Comparison of ENCODE assay signal across 22 cellular contexts in the genomic region with DNA sequence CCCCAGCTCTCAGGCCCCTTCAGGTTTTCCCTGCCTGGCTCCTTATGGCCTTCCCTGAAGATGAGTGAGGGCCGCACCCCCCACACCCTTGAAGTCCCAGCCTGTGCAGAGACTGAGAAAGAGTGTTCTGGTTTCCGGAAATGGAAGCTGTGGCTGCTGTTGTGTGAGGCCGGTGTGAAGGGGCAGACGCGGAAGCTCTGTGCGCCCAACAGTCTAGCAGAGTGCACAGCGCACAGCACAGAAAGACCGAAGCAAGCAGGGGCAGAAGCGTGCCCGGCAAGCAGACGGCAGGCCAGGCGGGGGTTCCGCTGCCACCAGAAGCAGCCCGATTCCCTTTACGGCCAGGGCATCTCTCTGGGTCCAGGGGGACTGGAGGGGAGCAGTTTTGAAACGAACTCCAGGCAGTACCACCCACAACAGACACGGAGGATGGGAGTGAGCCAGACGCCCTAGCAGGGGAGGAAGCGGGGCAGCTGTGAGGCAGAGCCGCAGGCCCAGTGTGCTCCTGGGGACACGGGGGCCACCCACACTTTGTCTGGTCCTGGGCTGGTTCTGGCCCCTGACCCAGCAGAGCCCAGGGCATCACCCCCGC. TPM values are rescaled to one million over a fixed set of nuclear protein-coding genes. Genes with fewer than 3 reads are reported as not detected.
DNase-seq lines count a peak whose midpoint lies in the region; ATAC-seq and TF ChIP-seq lines count a peak whose summit lies in the region.
"Had no signal": no experiment of that assay in that cellular context is flagged by ENCODE, and none has a peak within 500 bp of the region (broad histone marks: within the 10 kb centered on the region; RNA-seq: fewer than 3 reads in every experiment).

No MANE protein-coding gene starts in this region.

- H3K36me3 ChIP-seq in brain microvascular endothelial cell (replicated peaks): peaks cover 6% of the 10 kb centered on the region
- H3K36me3 ChIP-seq: lower lobe of right lung, MG63 had no signal

- no peaks in the 10 kb centered on the region for H3K27me3 ChIP-seq in brain microvascular endothelial cell (replicated peaks)
- H3K27me3 ChIP-seq: cardiac muscle cell had no signal

- in situ Hi-C loops in brain microvascular endothelial cell (cut with HindIII; ENCODE audit: low pct_ligation_motif_present, low sequenced_read_pairs): no loop called here

- no peak overlapping the region for H3K27ac ChIP-seq in brain microvascular endothelial cell
- H3K27ac ChIP-seq: cardiac muscle cell, esophagus squamous epithelium, lower lobe of right lung, parathyroid adenoma had no signal

- peak overlapping the region; percentile 32 to 59 for H3K4me3 Mint-ChIP-seq in activated T-cell treated with anti-CD3 and anti-CD28 coated beads, Interleukin-2, amount 50 U/mL, for 72 hours
- H3K4me3 Mint-ChIP-seq in stimulated activated effector memory CD8-positive, alpha-beta T cell treated with anti-CD3 and anti-CD28 coated beads, Interleukin-12 subunit alpha, Interleukin-12 subunit beta, amount 100 ng/mL, for 72 hours: peak overlapping the region; percentile 53

- peaks cover 5% of the 10 kb centered on the region for H3K4me1 Mint-ChIP-seq in activated T-cell treated with anti-CD3 and anti-CD28 coated beads, Interleukin-2, amount 50 U/mL, for 72 hours (ENCODE audit: low read depth)
- no peaks in the 10 kb centered on the region for H3K4me1 Mint-ChIP-seq in stimulated activated effector memory CD8-positive, alpha-beta T cell treated with anti-CD3 and anti-CD28 coated beads, Interleukin-12 subunit alpha, Interleukin-12 subunit beta, amount 100 ng/mL, for 72 hours

- no peak for TF ChIP-seq CTCF in brain microvascular endothelial cell (IDR thresholded peaks at IDR 0.05; ENCODE audit: low read depth, low read length, missing control alignments)

- peak; percentile 12 to 17 for DNase-seq in activated T-cell treated with anti-CD3 and anti-CD28 coated beads, Interleukin-2, amount 50 U/mL, for 72 hours
- DNase-seq in activated T-cell treated with anti-CD3 and anti-CD28 coated beads, Interleukin-2, amount 50 U/mL, for 48 hours: no peak
- peak; percentile 77 for DNase-seq in Jurkat, Clone E6-1 (ENCODE audit: low read depth, low spot score)
- DNase-seq in activated naive CD4-positive, alpha-beta T cell treated with anti-CD3 and anti-CD28 coated beads, Interleukin-2, amount 50 U/mL, for 72 hours (ENCODE audit: low spot score in 2 of 2): no peak
- DNase-seq in stimulated activated effector memory CD8-positive, alpha-beta T cell treated with anti-CD3 and anti-CD28 coated beads, Interleukin-12 subunit alpha, Interleukin-12 subunit beta, amount 100 ng/mL, for 72 hours (ENCODE audit: low spot score in 2 of 2): no peak
- no peak for DNase-seq in brain microvascular endothelial cell
- DNase-seq: esophagus squamous epithelium; glutamatergic neuron; lower lobe of right lung; MG63; NCI-H2029; NCI-H526 treated with DMSO at 0.1 percent for 48 hours; PC-3; stimulated activated CD4-positive, alpha-beta T cell treated with anti-CD3 and anti-CD28 coated beads, Interleukin-2, amount 100 ng/mL, for 24 hours; substantia nigra had no signal

- H3K27me3 Mint-ChIP-seq in activated T-cell treated with anti-CD3 and anti-CD28 coated beads, Interleukin-2, amount 50 U/mL, for 72 hours (ENCODE audit: low read depth): no peaks in the 10 kb centered on the region

- no peaks in the 10 kb centered on the region for H3K9me3 Mint-ChIP-seq in activated T-cell treated with anti-CD3 and anti-CD28 coated beads, Interleukin-2, amount 50 U/mL, for 72 hours
- no peaks in the 10 kb centered on the region for H3K9me3 Mint-ChIP-seq in activated naive CD4-positive, alpha-beta T cell treated with anti-CD3 and anti-CD28 coated beads, Interleukin-2, amount 50 U/mL, for 72 hours
- no peaks in the 10 kb centered on the region for H3K9me3 Mint-ChIP-seq in stimulated activated effector memory CD8-positive, alpha-beta T cell treated with anti-CD3 and anti-CD28 coated beads, Interleukin-12 subunit alpha, Interleukin-12 subunit beta, amount 100 ng/mL, for 72 hours

- peak overlapping the region; percentile 63 for H3K27ac Mint-ChIP-seq in activated T-cell treated with anti-CD3 and anti-CD28 coated beads, Interleukin-2, amount 50 U/mL, for 72 hours
- peak overlapping the region in 1 of 2 donors; percentile 65 for H3K27ac Mint-ChIP-seq in activated naive CD4-positive, alpha-beta T cell treated with anti-CD3 and anti-CD28 coated beads, Interleukin-2, amount 50 U/mL, for 72 hours
- H3K27ac Mint-ChIP-seq in stimulated activated effector memory CD8-positive, alpha-beta T cell treated with anti-CD3 and anti-CD28 coated beads, Interleukin-12 subunit alpha, Interleukin-12 subunit beta, amount 100 ng/mL, for 72 hours: peak overlapping the region; percentile 83

- peak; percentile 58 to 76 for ATAC-seq in activated T-cell treated with anti-CD3 and anti-CD28 coated beads, Interleukin-2, amount 50 U/mL, for 72 hours (replicated peaks in 1 of 2)
- peak; percentile 65 to 67 for ATAC-seq in activated naive CD4-positive, alpha-beta T cell treated with anti-CD3 and anti-CD28 coated beads, Interleukin-2, amount 50 U/mL, for 72 hours
- ATAC-seq in stimulated activated effector memory CD8-positive, alpha-beta T cell treated with anti-CD3 and anti-CD28 coated beads, Interleukin-12 subunit alpha, Interleukin-12 subunit beta, amount 100 ng/mL, for 72 hours: peak; percentile 63
- ATAC-seq in GM18907 (IDR thresholded peaks at IDR 0.05; ENCODE audit: unreplicated experiment): no peak
- ATAC-seq: GM12878, lower lobe of right lung, PC-3 had no signal

- H3K4me3 ChIP-seq in Jurkat, Clone E6-1 (ENCODE audit: low read length): peak overlapping the region; percentile 52
- no peak overlapping the region for H3K4me3 ChIP-seq in brain microvascular endothelial cell (ENCODE audit: low read depth, low read length)
- H3K4me3 ChIP-seq: cardiac muscle cell, esophagus squamous epithelium, GM12878, lower lobe of right lung, MG63 had no signal

- no peaks in the 10 kb centered on the region for H3K36me3 Mint-ChIP-seq in activated T-cell treated with anti-CD3 and anti-CD28 coated beads, Interleukin-2, amount 50 U/mL, for 72 hours (ENCODE audit: insufficient read depth in 2 of 2)
- H3K36me3 Mint-ChIP-seq in activated naive CD4-positive, alpha-beta T cell treated with anti-CD3 and anti-CD28 coated beads, Interleukin-2, amount 50 U/mL, for 72 hours: no peaks in the 10 kb centered on the region
- no peaks in the 10 kb centered on the region for H3K36me3 Mint-ChIP-seq in stimulated activated effector memory CD8-positive, alpha-beta T cell treated with anti-CD3 and anti-CD28 coated beads, Interleukin-12 subunit alpha, Interleukin-12 subunit beta, amount 100 ng/mL, for 72 hours

RNA-seq across cellular contexts. Expression of a gene that starts 16.7 kb away (rescaled TPM):
- total RNA-seq in activated T-cell treated with anti-CD3 and anti-CD28 coated beads, Interleukin-2, amount 50 U/mL, for 72 hours: under 1 TPM in 1 of 2 donors, not detected in 1; 0.32 TPM
- polyA plus RNA-seq in Jurkat, Clone E6-1 (2012; ENCODE audit: insufficient read depth, insufficient read length): not detected
- not detected for total RNA-seq in activated naive CD4-positive, alpha-beta T cell treated with anti-CD3 and anti-CD28 coated beads, Interleukin-2, amount 50 U/mL, for 72 hours
- total RNA-seq: activated CD8-positive, alpha-beta memory T cell treated with anti-CD3 and anti-CD28 coated beads for 36 hours; cardiac muscle cell; G401; GM12878; myocyte; PC-3 had no signal
- polyA plus RNA-seq: GM12878 had no signal

RNA-seq across cellular contexts. Expression of a gene that starts 21.6 kb away (rescaled TPM):
- under 1 TPM in 1 of 2 donors, not detected in 1; 0.60 TPM for total RNA-seq in activated T-cell treated with anti-CD3 and anti-CD28 coated beads, Interleukin-2, amount 50 U/mL, for 72 hours
- not detected for polyA plus RNA-seq in Jurkat, Clone E6-1 (2012; ENCODE audit: insufficient read depth, insufficient read length)
- 1 to 10 TPM in 1 of 2 donors, not detected in 1; 1.3 TPM for total RNA-seq in activated naive CD4-positive, alpha-beta T cell treated with anti-CD3 and anti-CD28 coated beads, Interleukin-2, amount 50 U/mL, for 72 hours
- total RNA-seq: activated CD8-positive, alpha-beta memory T cell treated with anti-CD3 and anti-CD28 coated beads for 36 hours; cardiac muscle cell; G401; GM12878; myocyte; PC-3 had no signal
- polyA plus RNA-seq: cardiac muscle cell, GM12878 had no signal

RNA-seq across cellular contexts. Expression of a gene that starts 32.2 kb away (rescaled TPM):
- under 1 TPM in 1 of 2 donors, not detected in 1; 0.28 TPM for total RNA-seq in activated T-cell treated with anti-CD3 and anti-CD28 coated beads, Interleukin-2, amount 50 U/mL, for 72 hours
- polyA plus RNA-seq in Jurkat, Clone E6-1 (2012; ENCODE audit: insufficient read depth, insufficient read length): not detected
- under 1 TPM; 0.64 to 0.77 TPM for total RNA-seq in activated naive CD4-positive, alpha-beta T cell treated with anti-CD3 and anti-CD28 coated beads, Interleukin-2, amount 50 U/mL, for 72 hours
- total RNA-seq: activated CD8-positive, alpha-beta memory T cell treated with anti-CD3 and anti-CD28 coated beads for 36 hours; cardiac muscle cell; G401; GM12878; myocyte; PC-3 had no signal
- polyA plus RNA-seq: cardiac muscle cell had no signal

RNA-seq across cellular contexts. Expression of a gene that starts 47.5 kb away (rescaled TPM):
- not detected for total RNA-seq in activated T-cell treated with anti-CD3 and anti-CD28 coated beads, Interleukin-2, amount 50 U/mL, for 72 hours
- polyA plus RNA-seq in Jurkat, Clone E6-1 (2012; ENCODE audit: insufficient read depth, insufficient read length): not detected
- total RNA-seq in activated naive CD4-positive, alpha-beta T cell treated with anti-CD3 and anti-CD28 coated beads, Interleukin-2, amount 50 U/mL, for 72 hours: not detected
- total RNA-seq: activated CD8-positive, alpha-beta memory T cell treated with anti-CD3 and anti-CD28 coated beads for 36 hours; cardiac muscle cell; G401; GM12878; myocyte; PC-3 had no signal
- polyA plus RNA-seq: cardiac muscle cell, GM12878 had no signal

RNA-seq across cellular contexts. Expression of a gene that starts 55.4 kb away (rescaled TPM):
- total RNA-seq in activated T-cell treated with anti-CD3 and anti-CD28 coated beads, Interleukin-2, amount 50 U/mL, for 72 hours: under 1 TPM; 0.48 to 0.79 TPM
- 11.1 TPM for polyA plus RNA-seq in Jurkat, Clone E6-1 (2012; ENCODE audit: insufficient read depth, insufficient read length)
- total RNA-seq in activated naive CD4-positive, alpha-beta T cell treated with anti-CD3 and anti-CD28 coated beads, Interleukin-2, amount 50 U/mL, for 72 hours: 1 to 10 TPM in 1 of 2 donors, under 1 TPM in 1; 0.68 to 1.7 TPM

Comparison
In these comparisons a context has a peak if more than half of its experiments do, and no peak if none do; other contexts are left out.
1. DNase-seq: peak in activated T-cell treated with anti-CD3 and anti-CD28 coated beads, Interleukin-2, amount 50 U/mL, for 72 hours (2 of 2) and Jurkat, Clone E6-1 (single experiment); none in activated T-cell treated with anti-CD3 and anti-CD28 coated beads, Interleukin-2, amount 50 U/mL, for 48 hours (0 of 2), activated naive CD4-positive, alpha-beta T cell treated with anti-CD3 and anti-CD28 coated beads, Interleukin-2, amount 50 U/mL, for 72 hours (0 of 2), stimulated activated effector memory CD8-positive, alpha-beta T cell treated with anti-CD3 and anti-CD28 coated beads, Interleukin-12 subunit alpha, Interleukin-12 subunit beta, amount 100 ng/mL, for 72 hours (0 of 2) and brain microvascular endothelial cell (single experiment).